In the genomic region with DNA sequence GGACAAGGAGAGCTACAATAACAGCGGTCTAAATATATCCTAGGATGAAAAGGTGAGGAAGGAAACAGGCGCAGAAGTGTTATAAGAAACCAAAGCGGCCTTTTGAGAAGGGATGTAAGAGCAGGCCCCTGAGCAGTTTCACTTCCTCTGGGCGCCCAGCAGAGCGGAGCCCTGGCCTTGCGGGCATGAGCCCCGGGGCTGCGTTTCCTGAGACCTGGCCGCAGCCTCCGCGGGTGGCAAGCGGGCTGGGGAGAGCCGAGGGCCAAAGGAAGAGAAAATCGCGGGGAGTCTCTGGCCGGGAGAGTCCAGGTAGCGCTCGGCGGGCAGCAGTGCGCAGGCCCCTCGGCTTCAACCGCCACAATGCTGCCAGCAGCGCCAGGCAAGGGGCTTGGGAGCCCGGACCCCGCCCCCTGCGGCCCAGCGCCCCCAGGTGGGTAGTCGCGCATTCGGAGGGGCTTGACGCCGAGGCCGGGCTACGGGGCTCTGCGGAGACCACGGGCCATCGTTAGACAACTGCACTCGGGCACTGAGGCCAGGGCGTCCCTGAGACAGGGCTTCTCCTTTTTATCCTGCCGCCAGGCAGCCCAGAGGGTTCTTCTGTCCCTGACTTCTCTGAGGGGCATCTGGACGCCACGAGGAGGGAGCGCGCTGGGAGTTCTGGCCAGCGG, we compare ENCODE assay signal across 1 cellular context.
TF ChIP-seq lines count a peak whose summit lies in the region.

A gene with protein sequence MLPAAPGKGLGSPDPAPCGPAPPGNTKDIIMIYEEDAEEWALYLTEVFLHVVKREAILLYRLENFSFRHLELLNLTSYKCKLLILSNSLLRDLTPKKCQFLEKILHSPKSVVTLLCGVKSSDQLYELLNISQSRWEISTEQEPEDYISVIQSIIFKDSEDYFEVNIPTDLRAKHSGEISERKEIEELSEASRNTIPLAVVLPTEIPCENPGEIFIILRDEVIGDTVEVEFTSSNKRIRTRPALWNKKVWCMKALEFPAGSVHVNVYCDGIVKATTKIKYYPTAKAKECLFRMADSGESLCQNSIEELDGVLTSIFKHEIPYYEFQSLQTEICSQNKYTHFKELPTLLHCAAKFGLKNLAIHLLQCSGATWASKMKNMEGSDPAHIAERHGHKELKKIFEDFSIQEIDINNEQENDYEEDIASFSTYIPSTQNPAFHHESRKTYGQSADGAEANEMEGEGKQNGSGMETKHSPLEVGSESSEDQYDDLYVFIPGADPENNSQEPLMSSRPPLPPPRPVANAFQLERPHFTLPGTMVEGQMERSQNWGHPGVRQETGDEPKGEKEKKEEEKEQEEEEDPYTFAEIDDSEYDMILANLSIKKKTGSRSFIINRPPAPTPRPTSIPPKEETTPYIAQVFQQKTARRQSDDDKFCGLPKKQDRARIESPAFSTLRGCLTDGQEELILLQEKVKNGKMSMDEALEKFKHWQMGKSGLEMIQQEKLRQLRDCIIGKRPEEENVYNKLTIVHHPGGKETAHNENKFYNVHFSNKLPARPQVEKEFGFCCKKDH (plus strand): TSS at position 210 of the 668 bp plus-strand sequence. CDS start 151 bp downstream, at position 361.

TF ChIP-seq in GM12878, 131 proteins besides CTCF, POLR2A, EP300 and RAD21 (continued from another document and continues in another):
- TF ChIP-seq NFIC (IDR thresholded peaks at IDR 0.05; ENCODE audit: low read depth, low read length) (peak; percentile 88), KDM1A (IDR thresholded peaks at IDR 0.05; ENCODE audit: borderline replicate concordance) (no peak), SMAD5 (IDR thresholded peaks at IDR 0.05; ENCODE audit: low read depth) (no peak), MEF2B (IDR thresholded peaks at IDR 0.05; ENCODE audit: partially characterized antibody, poor library complexity, severe bottlenecking) (peak; percentile 74), CBFB (IDR thresholded peaks at IDR 0.05; ENCODE audit: low read depth) (no peak), YBX1 (IDR thresholded peaks at IDR 0.05) (no peak), MLLT1 (IDR thresholded peaks at IDR 0.05) (0 out of 2 replicates have a peak, but pooled peaks have one; percentile 37), ZSCAN29 (IDR thresholded peaks at IDR 0.05) (no peak), NKRF (conservative IDR thresholded peaks at IDR 0.05) (peak; percentile 39; the same call in 1 of the 2 replicates), RBBP5 (conservative IDR thresholded peaks at IDR 0.05) (no peak), SP1 (IDR thresholded peaks at IDR 0.05; ENCODE audit: low read depth, low read length) (peak; percentile 35), HDAC6 (IDR thresholded peaks at IDR 0.05; ENCODE audit: unreplicated experiment) (no peak), FOXK2 (IDR thresholded peaks at IDR 0.05) (no peak), BCL11A (IDR thresholded peaks at IDR 0.05; ENCODE audit: low read depth, low read length) (peak; percentile 94), HDAC2 (IDR thresholded peaks at IDR 0.05) (no peak), MTA3 (IDR thresholded peaks at IDR 0.05; ENCODE audit: borderline replicate concordance, low read length) (peak; percentile 85; the same call in 1 of the 2 replicates), CREB1 (IDR thresholded peaks at IDR 0.05; ENCODE audit: low read depth) (0 out of 2 replicates have a peak, but pooled peaks have one; percentile 52), WRNIP1 (IDR thresholded peaks at IDR 0.05; ENCODE audit: borderline replicate concordance, low read depth, low read length) (no peak), SIX5 (IDR thresholded peaks at IDR 0.05; ENCODE audit: low read depth, low read length, severe bottlenecking) (no peak), NBN (IDR thresholded peaks at IDR 0.05) (0 out of 2 replicates have a peak, but pooled peaks have one; percentile 34), CEBPZ (IDR thresholded peaks at IDR 0.05; ENCODE audit: low read depth, low read length) (no peak), SIN3A (IDR thresholded peaks at IDR 0.05; ENCODE audit: low read depth, low read length) (no peak), FOS (IDR thresholded peaks at IDR 0.05; ENCODE audit: borderline replicate concordance, extremely low read depth, insufficient read length) (no peak), ETV6 (conservative IDR thresholded peaks at IDR 0.05 in 1 of 2, IDR thresholded peaks at IDR 0.05 in 1 of 2; ENCODE audit: borderline replicate concordance in 1 of 2, low read depth in 1 of 2) (peak in 1 of 2 experiments; percentile 92; a peak in 2 of 4 replicates), JUND (IDR thresholded peaks at IDR 0.05; ENCODE audit: low read depth, low read length) (no peak), TARDBP (IDR thresholded peaks at IDR 0.05; ENCODE audit: borderline replicate concordance) (no peak), NFXL1 (IDR thresholded peaks at IDR 0.05; ENCODE audit: borderline replicate concordance) (no peak), STAT3 (IDR thresholded peaks at IDR 0.05; ENCODE audit: low read depth, low read length) (no peak), BMI1 (IDR thresholded peaks at IDR 0.05; ENCODE audit: borderline replicate concordance) (peak; percentile 75), PRDM15 (CRISPR knock-in tag; IDR thresholded peaks at IDR 0.05) (no peak)
- TF ChIP-seq, protein P1, sequence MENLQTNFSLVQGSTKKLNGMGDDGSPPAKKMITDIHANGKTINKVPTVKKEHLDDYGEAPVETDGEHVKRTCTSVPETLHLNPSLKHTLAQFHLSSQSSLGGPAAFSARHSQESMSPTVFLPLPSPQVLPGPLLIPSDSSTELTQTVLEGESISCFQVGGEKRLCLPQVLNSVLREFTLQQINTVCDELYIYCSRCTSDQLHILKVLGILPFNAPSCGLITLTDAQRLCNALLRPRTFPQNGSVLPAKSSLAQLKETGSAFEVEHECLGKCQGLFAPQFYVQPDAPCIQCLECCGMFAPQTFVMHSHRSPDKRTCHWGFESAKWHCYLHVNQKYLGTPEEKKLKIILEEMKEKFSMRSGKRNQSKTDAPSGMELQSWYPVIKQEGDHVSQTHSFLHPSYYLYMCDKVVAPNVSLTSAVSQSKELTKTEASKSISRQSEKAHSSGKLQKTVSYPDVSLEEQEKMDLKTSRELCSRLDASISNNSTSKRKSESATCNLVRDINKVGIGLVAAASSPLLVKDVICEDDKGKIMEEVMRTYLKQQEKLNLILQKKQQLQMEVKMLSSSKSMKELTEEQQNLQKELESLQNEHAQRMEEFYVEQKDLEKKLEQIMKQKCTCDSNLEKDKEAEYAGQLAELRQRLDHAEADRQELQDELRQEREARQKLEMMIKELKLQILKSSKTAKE (IDR thresholded peaks at IDR 0.05; ENCODE audit: low read depth, poor library complexity, severe bottlenecking) = peak; percentile 50
- TF ChIP-seq, protein P2, sequence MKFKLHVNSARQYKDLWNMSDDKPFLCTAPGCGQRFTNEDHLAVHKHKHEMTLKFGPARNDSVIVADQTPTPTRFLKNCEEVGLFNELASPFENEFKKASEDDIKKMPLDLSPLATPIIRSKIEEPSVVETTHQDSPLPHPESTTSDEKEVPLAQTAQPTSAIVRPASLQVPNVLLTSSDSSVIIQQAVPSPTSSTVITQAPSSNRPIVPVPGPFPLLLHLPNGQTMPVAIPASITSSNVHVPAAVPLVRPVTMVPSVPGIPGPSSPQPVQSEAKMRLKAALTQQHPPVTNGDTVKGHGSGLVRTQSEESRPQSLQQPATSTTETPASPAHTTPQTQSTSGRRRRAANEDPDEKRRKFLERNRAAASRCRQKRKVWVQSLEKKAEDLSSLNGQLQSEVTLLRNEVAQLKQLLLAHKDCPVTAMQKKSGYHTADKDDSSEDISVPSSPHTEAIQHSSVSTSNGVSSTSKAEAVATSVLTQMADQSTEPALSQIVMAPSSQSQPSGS (IDR thresholded peaks at IDR 0.05; ENCODE audit: low read length) = peak; percentile 84; the same call in 1 of the 2 replicates
- TF ChIP-seq, protein P3, sequence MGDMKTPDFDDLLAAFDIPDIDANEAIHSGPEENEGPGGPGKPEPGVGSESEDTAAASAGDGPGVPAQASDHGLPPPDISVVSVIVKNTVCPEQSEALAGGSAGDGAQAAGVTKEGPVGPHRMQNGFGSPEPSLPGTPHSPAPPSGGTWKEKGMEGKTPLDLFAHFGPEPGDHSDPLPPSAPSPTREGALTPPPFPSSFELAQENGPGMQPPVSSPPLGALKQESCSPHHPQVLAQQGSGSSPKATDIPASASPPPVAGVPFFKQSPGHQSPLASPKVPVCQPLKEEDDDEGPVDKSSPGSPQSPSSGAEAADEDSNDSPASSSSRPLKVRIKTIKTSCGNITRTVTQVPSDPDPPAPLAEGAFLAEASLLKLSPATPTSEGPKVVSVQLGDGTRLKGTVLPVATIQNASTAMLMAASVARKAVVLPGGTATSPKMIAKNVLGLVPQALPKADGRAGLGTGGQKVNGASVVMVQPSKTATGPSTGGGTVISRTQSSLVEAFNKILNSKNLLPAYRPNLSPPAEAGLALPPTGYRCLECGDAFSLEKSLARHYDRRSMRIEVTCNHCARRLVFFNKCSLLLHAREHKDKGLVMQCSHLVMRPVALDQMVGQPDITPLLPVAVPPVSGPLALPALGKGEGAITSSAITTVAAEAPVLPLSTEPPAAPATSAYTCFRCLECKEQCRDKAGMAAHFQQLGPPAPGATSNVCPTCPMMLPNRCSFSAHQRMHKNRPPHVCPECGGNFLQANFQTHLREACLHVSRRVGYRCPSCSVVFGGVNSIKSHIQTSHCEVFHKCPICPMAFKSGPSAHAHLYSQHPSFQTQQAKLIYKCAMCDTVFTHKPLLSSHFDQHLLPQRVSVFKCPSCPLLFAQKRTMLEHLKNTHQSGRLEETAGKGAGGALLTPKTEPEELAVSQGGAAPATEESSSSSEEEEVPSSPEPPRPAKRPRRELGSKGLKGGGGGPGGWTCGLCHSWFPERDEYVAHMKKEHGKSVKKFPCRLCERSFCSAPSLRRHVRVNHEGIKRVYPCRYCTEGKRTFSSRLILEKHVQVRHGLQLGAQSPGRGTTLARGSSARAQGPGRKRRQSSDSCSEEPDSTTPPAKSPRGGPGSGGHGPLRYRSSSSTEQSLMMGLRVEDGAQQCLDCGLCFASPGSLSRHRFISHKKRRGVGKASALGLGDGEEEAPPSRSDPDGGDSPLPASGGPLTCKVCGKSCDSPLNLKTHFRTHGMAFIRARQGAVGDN (IDR thresholded peaks at IDR 0.05) = no peak
